In genomic region chr17:80365983-80366382, GRCh38 we compare ENCODE assay signal across 1 cellular context.
TF ChIP-seq lines count a peak whose summit lies in the region.

No MANE protein-coding gene starts in this region.

TF ChIP-seq in HepG2, 621 proteins besides CTCF, POLR2A, EP300 and RAD21:
- TF ChIP-seq HNRNPH1 (optimal IDR thresholded peaks at IDR 0.05; ENCODE audit: low read depth, low read length) = no peak
- no peak for TF ChIP-seq ZNF329 (CRISPR knock-in tag; IDR thresholded peaks at IDR 0.05; ENCODE audit: low read depth)
- no peak for TF ChIP-seq KIAA2018 (CRISPR knock-in tag; IDR thresholded peaks at IDR 0.05; ENCODE audit: borderline replicate concordance)
